Comparison of ENCODE assay signal across 18 cellular contexts in genomic region chr1:151953409-151954094, GRCh38.
"Had no signal": no experiment of that assay in that cellular context is flagged by ENCODE, and none has a peak within 500 bp of the region (broad histone marks: within the 10 kb centered on the region; RNA-seq: fewer than 3 reads in every experiment).

No MANE protein-coding gene starts in this region.

- H3K27ac ChIP-seq: breast epithelium, gastrocnemius medialis, tibial artery had no signal

- H3K36me3 ChIP-seq: breast epithelium, gastrocnemius medialis, tibial artery had no signal

- H3K27me3 ChIP-seq: breast epithelium, tibial artery had no signal

- H3K4me1 ChIP-seq: breast epithelium, gastrocnemius medialis, tibial artery had no signal

- H3K4me3 ChIP-seq: breast epithelium, gastrocnemius medialis, tibial artery had no signal

- DNase-seq: activated CD4-positive, alpha-beta T cell treated with anti-CD3 and anti-CD28 coated beads for 1 hour; activated CD4-positive, alpha-beta T cell treated with anti-CD3 and anti-CD28 coated beads, Interleukin-2, amount 50 U/mL, for 4 hours; activated naive CD4-positive, alpha-beta T cell treated with Interleukin-2 at 50 U/mL for 16 hours; activated T-cell treated with anti-CD3 and anti-CD28 coated beads for 4 hours; aorta; cerebellar nuclear complex; dermis blood vessel endothelial cell; effector memory CD8-positive, alpha-beta T cell; gastrocnemius medialis; islet precursor cell; left ventricle myocardium superior; mesenchymal stem cell; stimulated activated CD4-positive, alpha-beta T cell treated with anti-CD3 and anti-CD28 coated beads, Interleukin-2, amount 100 ng/mL, for 48 hours; T-helper 9 cell; tibial artery had no signal

- ATAC-seq: activated T-helper 17 cell treated with anti-CD3 and anti-CD28 coated beads, Interleukin-2, amount 50 U/mL, for 72 hours; effector memory CD8-positive, alpha-beta T cell; gastrocnemius medialis; left ventricle myocardium superior; stimulated activated memory B cell treated with anti-CD40 and anti-IgM and Interleukin-4, amounts not matched to agents 10 μg/mL and 1 μg/mL and 100 μg/mL, for 72 hours had no signal

- H3K9me3 ChIP-seq: breast epithelium, gastrocnemius medialis, tibial artery had no signal
